ENCODE assay signal across 19 cellular contexts in the genomic region with DNA sequence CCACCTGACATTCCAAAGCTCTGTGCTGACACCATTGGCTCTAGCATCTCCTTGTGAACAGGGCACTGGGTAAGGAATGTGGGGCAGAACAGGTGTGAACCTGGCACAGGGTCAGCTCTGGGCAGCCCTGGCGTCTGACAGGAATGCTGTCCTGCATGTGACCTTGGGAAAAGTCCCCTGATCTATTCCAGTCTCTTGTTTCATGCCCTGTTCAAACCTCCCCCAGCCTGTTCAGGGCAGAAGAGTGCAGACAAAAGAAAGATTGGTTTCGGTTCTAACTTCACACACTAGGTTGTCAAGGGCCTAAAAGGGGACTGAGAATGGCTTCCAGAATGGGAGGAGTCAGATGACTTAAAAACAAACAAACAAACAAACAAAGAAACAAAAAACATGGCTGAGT.
"Had no signal": no experiment of that assay in that cellular context is flagged by ENCODE, and none has a peak within 500 bp of the region (broad histone marks: within the 10 kb centered on the region; RNA-seq: fewer than 3 reads in every experiment).

No MANE protein-coding gene starts in this region.

- H3K9ac ChIP-seq: parathyroid adenoma had no signal

- H3K79me2 ChIP-seq: parathyroid adenoma had no signal

- H3K4me1 ChIP-seq: ascending aorta, esophagus muscularis mucosa, parathyroid adenoma, sigmoid colon, tibial nerve, uterus had no signal

- H3K27ac ChIP-seq: ascending aorta, esophagus muscularis mucosa, parathyroid adenoma, sigmoid colon, tibial nerve, uterus, WERI-Rb-1 had no signal

- H3K9me3 ChIP-seq: ascending aorta, breast epithelium, esophagus muscularis mucosa, sigmoid colon, tibial nerve, uterus had no signal

- H3K27me3 ChIP-seq: ascending aorta, breast epithelium, esophagus muscularis mucosa, sigmoid colon, tibial nerve, uterus had no signal

- DNase-seq: activated CD4-positive, alpha-beta T cell treated with anti-CD3 and anti-CD28 coated beads, Interleukin-2, amount 50 U/mL, for 48 hours; activated gamma-delta T cell; effector CD8-positive, alpha-beta T cell; immature natural killer cell; nephron progenitor cell; sigmoid colon; stimulated activated CD4-positive, alpha-beta T cell treated with anti-CD3 and anti-CD28 coated beads, Interleukin-12 subunit alpha, Interleukin-12 subunit beta, amount 100 ng/mL, for 4 hours; stimulated activated CD4-positive, alpha-beta T cell treated with anti-CD3 and anti-CD28 coated beads, Interleukin-1b, Interleukin-23, amount 100 ng/mL, for 48 hours; stimulated activated CD8-positive, alpha-beta memory T cell treated with anti-CD3 and anti-CD28 coated beads, Interleukin-4, amount 100 ng/mL, for 48 hours; stimulated activated naive CD4-positive, alpha-beta T cell; T-helper 2 cell; uterus; WERI-Rb-1 had no signal

- H3K36me3 ChIP-seq: ascending aorta, breast epithelium, esophagus muscularis mucosa, sigmoid colon, uterus, WERI-Rb-1 had no signal

- H2AFZ ChIP-seq: parathyroid adenoma had no signal

- H3K4me3 ChIP-seq: ascending aorta, breast epithelium, esophagus muscularis mucosa, lung, sigmoid colon, tibial nerve, uterus had no signal
